13 cellular contexts compared by ENCODE assay signal in genomic region chr2:175152242-175152641, GRCh38. TPM values are rescaled to one million over a fixed set of nuclear protein-coding genes. Genes with fewer than 3 reads are reported as not detected.
DNase-seq lines count a peak whose midpoint lies in the region; ATAC-seq lines count a peak whose summit lies in the region.
"Had no signal": no experiment of that assay in that cellular context is flagged by ENCODE, and none has a peak within 500 bp of the region (broad histone marks: within the 10 kb centered on the region; RNA-seq: fewer than 3 reads in every experiment).

No MANE protein-coding gene starts in this region.

- no peaks in the 10 kb centered on the region for H3K9me3 Mint-ChIP-seq in activated T-cell treated with anti-CD3 and anti-CD28 coated beads, Interleukin-2, amount 50 U/mL, for 4 hours

- H3K4me1 Mint-ChIP-seq in activated T-cell treated with anti-CD3 and anti-CD28 coated beads, Interleukin-2, amount 50 U/mL, for 4 hours (ENCODE audit: low read depth), result peaks cover 50% of the 10 kb centered on the region

- H3K36me3 Mint-ChIP-seq in activated T-cell treated with anti-CD3 and anti-CD28 coated beads, Interleukin-2, amount 50 U/mL, for 4 hours (ENCODE audit: insufficient read depth), result peaks cover 25% of the 10 kb centered on the region

- no peak for DNase-seq in activated T-cell treated with anti-CD3 and anti-CD28 coated beads, Interleukin-2, amount 50 U/mL, for 4 hours
- DNase-seq in activated T-cell treated with anti-CD3 and anti-CD28 coated beads, Interleukin-2, amount 50 U/mL, for 48 hours, result no peak
- peak; percentile 15 for DNase-seq in renal cortical epithelial cell (ENCODE audit: low read depth)
- no peak for DNase-seq in NOMO-1 (lab: John Stamatoyannopoulos, UW; ENCODE audit: unreplicated experiment in 2 of 2)
- DNase-seq in stimulated activated naive CD4-positive, alpha-beta T cell (lab: John Stamatoyannopoulos, UW), result no peak
- DNase-seq in stimulated activated naive CD4-positive, alpha-beta T cell treated with Interleukin-2 at 50 U/mL for 16 hours (lab: John Stamatoyannopoulos, UW), result no peak
- DNase-seq: gastrocnemius medialis, lower lobe of right lung, MG63, upper lobe of left lung had no signal

- no peaks in the 10 kb centered on the region for H3K27me3 Mint-ChIP-seq in activated T-cell treated with anti-CD3 and anti-CD28 coated beads, Interleukin-2, amount 50 U/mL, for 4 hours (ENCODE audit: low read depth)

- H3K4me3 Mint-ChIP-seq in activated T-cell treated with anti-CD3 and anti-CD28 coated beads, Interleukin-2, amount 50 U/mL, for 4 hours, result no peak overlapping the region

- ATAC-seq in activated T-cell treated with anti-CD3 and anti-CD28 coated beads, Interleukin-2, amount 50 U/mL, for 4 hours, result peak; percentile 54 to 59
- ATAC-seq in HG02571 (IDR thresholded peaks at IDR 0.05; ENCODE audit: unreplicated experiment), result peak; percentile 77
- ATAC-seq in HG03432 (IDR thresholded peaks at IDR 0.05; ENCODE audit: unreplicated experiment), result peak; percentile 76
- ATAC-seq: gastrocnemius medialis, HCT116 had no signal

RNA-seq across cellular contexts. Expression of gene ATF2, which starts 15.8 kb away (rescaled TPM):
- total RNA-seq in activated T-cell treated with anti-CD3 and anti-CD28 coated beads, Interleukin-2, amount 50 U/mL, for 4 hours, result 10 to 100 TPM; 34.1 to 41.4 (median 37.6) TPM
- total RNA-seq in renal cortical epithelial cell, result 48.8 and 77.8 TPM in 2 replicates

RNA-seq across cellular contexts. Expression of gene ATP5MC3, which starts 29.3 kb away (rescaled TPM):
- 100 to 1,000 TPM; 348 to 407 (median 371) TPM for total RNA-seq in activated T-cell treated with anti-CD3 and anti-CD28 coated beads, Interleukin-2, amount 50 U/mL, for 4 hours
- 112 and 142 TPM in 2 replicates for total RNA-seq in renal cortical epithelial cell
